ENCODE assay signal across 1 cellular context in the genomic region with DNA sequence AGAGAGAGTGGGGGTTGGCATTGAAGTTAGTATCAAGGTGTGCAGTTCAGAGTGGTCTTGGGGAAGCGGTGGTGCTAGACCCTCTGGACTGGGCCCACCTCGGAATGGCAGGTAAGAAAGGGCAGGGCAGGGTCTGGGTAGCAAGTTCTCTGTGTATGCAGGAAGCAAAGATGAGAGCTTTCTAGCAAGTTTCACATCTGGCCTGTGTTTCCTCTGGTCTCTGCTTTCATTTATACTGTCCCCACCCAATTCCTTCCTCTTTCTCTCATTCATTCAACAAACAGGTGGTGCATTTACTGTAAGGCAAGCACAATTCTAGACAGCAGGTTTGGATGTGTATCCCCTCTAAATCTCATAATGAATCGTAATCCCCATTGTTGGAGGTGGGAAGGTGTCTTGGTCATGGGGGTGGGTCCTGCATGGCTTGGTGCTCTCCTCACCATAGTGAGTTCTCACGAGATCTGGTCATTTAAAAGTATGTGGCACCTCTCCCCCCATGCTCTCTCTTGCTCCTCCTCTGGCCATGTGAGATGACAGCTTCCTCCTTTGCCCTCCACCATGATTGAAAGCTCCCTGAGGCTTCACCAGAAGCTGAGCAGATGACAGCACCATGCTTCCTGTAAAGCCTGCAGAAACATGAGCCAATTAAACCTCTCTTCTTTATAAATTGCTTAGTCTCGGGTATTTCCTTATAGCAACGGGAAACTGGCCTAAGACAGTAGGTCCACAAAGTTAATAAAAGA.
TF ChIP-seq lines count a peak whose summit lies in the region.

No MANE protein-coding gene starts in this region.

TF ChIP-seq in K562, 482 proteins besides CTCF, POLR2A, EP300 and RAD21:
- TF ChIP-seq ZNF316 (IDR thresholded peaks at IDR 0.05) (peak; percentile 40; the same call in 1 of the 2 replicates), SMAD1 (IDR thresholded peaks at IDR 0.05; ENCODE audit: low read depth, low read length, partially characterized antibody) (no peak)
